ENCODE assay signal across 8 cellular contexts in the genomic region with DNA sequence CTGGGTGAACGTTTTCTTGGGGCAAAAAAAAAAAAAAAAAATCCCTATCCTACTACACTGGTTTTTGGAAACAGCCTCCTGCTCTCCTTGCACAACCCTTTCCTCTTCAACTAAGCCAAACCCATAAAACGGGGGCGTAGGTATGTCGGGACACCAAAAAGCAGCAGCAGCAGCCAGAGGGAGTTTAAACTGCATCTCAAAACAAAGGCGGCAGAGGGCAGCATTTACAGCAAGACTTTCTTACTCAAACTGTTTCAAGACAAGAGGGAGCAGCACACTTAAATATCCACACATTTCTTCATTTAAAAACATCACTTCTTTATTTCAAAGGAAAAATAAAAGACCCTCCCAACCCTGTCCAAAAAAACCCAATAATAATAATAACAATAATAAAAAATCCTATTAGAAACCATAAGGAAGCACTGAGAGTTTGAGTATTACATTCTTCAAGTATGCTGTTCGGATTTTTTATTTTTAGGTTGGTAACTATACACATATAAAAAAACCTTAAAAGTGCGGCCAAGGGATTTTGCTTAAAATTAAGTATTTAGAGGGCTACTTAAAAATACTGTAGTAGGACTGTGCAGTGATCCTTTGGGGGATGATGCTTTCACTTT. TPM values are rescaled to one million over a fixed set of nuclear protein-coding genes. Genes with fewer than 3 reads are reported as not detected.
DNase-seq lines count a peak whose midpoint lies in the region; ATAC-seq lines count a peak whose summit lies in the region.

No MANE protein-coding gene starts in this region.

- no peak for ATAC-seq in CD4-positive, CD25-positive, alpha-beta regulatory T cell (ENCODE audit: low read depth in 2 of 2)
- ATAC-seq in GM19351 (IDR thresholded peaks at IDR 0.05; ENCODE audit: unreplicated experiment) (no peak), GM21367 (IDR thresholded peaks at IDR 0.05; ENCODE audit: unreplicated experiment) (no peak)

- no peak overlapping the region for H3K4me3 Mint-ChIP-seq in CD4-positive, CD25-positive, alpha-beta regulatory T cell

- no peak overlapping the region for H3K27ac Mint-ChIP-seq in CD4-positive, CD25-positive, alpha-beta regulatory T cell

- no peak overlapping the region for H3K4me3 ChIP-seq in CD4-positive, CD25-positive, alpha-beta regulatory T cell (ENCODE audit: low read depth, low read length)

- peaks cover 21% of the 10 kb centered on the region for H3K36me3 ChIP-seq in CD4-positive, CD25-positive, alpha-beta regulatory T cell (ENCODE audit: control insufficient read depth, insufficient read depth, low read length)

- peaks cover 7% of the 10 kb centered on the region for H3K36me3 Mint-ChIP-seq in CD4-positive, CD25-positive, alpha-beta regulatory T cell

- no peaks in the 10 kb centered on the region for H3K27me3 Mint-ChIP-seq in CD4-positive, CD25-positive, alpha-beta regulatory T cell

- H3K27ac ChIP-seq in CD4-positive, CD25-positive, alpha-beta regulatory T cell (ENCODE audit: insufficient read depth, low read length, poor library complexity, severe bottlenecking) = no peak overlapping the region

- no peaks in the 10 kb centered on the region for H3K27me3 ChIP-seq in CD4-positive, CD25-positive, alpha-beta regulatory T cell (ENCODE audit: control insufficient read depth, insufficient read depth, low read length)

- no peaks in the 10 kb centered on the region for H3K9me3 ChIP-seq in CD4-positive, CD25-positive, alpha-beta regulatory T cell (ENCODE audit: control insufficient read depth in 2 of 2, low read length in 2 of 2)

- H3K9me3 Mint-ChIP-seq in CD4-positive, CD25-positive, alpha-beta regulatory T cell = no peaks in the 10 kb centered on the region

- H3K4me1 ChIP-seq in CD4-positive, CD25-positive, alpha-beta regulatory T cell (ENCODE audit: control insufficient read depth, insufficient read depth, low read length, poor library complexity, severe bottlenecking) = peaks cover 3% of the 10 kb centered on the region

- H3K4me1 Mint-ChIP-seq in CD4-positive, CD25-positive, alpha-beta regulatory T cell = peaks cover 0 to 2% (median under 1%) of the 10 kb centered on the region in 4 donors

- peak; percentile 31 to 76 (median 52) for DNase-seq in CD4-positive, CD25-positive, alpha-beta regulatory T cell
- DNase-seq in HCEC 1CT = peak; percentile 69
- DNase-seq in RKO (ENCODE audit: low spot score) = peak; percentile 82
- DNase-seq in activated effector memory CD4-positive, alpha-beta T cell treated with Interleukin-2 at 50 U/mL for 16 hours = peak; percentile 27
- DNase-seq in germinal center (ENCODE audit: low spot score) = peak; percentile 60
- peak; percentile 76 for DNase-seq in pons (ENCODE audit: low spot score)

RNA-seq across cellular contexts. Expression of gene PLXND1, which starts 43.9 kb away (rescaled TPM):
- 11.3 TPM for total RNA-seq in CD4-positive, CD25-positive, alpha-beta regulatory T cell
- under 1 TPM in 3 of 4 donors, not detected in 1; 0.48 to 0.88 (median 0.79) TPM for polyA plus RNA-seq in CD4-positive, CD25-positive, alpha-beta regulatory T cell

Comparison
In these comparisons a context has a peak if more than half of its experiments do, and no peak if none do; other contexts are left out.
1. DNase-seq: peak in every context shown above with its lines; median percentile 82 in RKO; 76 in pons; 69 in HCEC 1CT; 60 in germinal center; 52 in CD4-positive, CD25-positive, alpha-beta regulatory T cell; 27 in activated effector memory CD4-positive, alpha-beta T cell treated with Interleukin-2 at 50 U/mL for 16 hours.